8 cellular contexts compared by ENCODE assay signal in genomic region chr9:72526901-72527800, GRCh38. TPM values are rescaled to one million over a fixed set of nuclear protein-coding genes. Genes with fewer than 3 reads are reported as not detected.
DNase-seq lines count a peak whose midpoint lies in the region; ATAC-seq and TF ChIP-seq lines count a peak whose summit lies in the region.

No MANE protein-coding gene starts in this region.

- H3K9me3 Mint-ChIP-seq in activated CD8-positive, alpha-beta T cell treated with anti-CD3 and anti-CD28 coated beads for 36 hours, result peaks cover 1% of the 10 kb centered on the region

- peak overlapping the region; percentile 92 for H3K27ac ChIP-seq in GM23248
- H3K27ac ChIP-seq in mesodermal cell (ENCODE audit: low read depth, low read length, severe bottlenecking), result peak overlapping the region; percentile 99

- peak overlapping the region; percentile 96 for H3K27ac Mint-ChIP-seq in activated CD8-positive, alpha-beta T cell treated with anti-CD3 and anti-CD28 coated beads for 36 hours

- H3K4me1 Mint-ChIP-seq in activated CD8-positive, alpha-beta T cell treated with anti-CD3 and anti-CD28 coated beads for 36 hours (ENCODE audit: low read depth), result peaks cover 42% of the 10 kb centered on the region

- no peak for TF ChIP-seq CTCF in GM10248 (IDR thresholded peaks at IDR 0.05; ENCODE audit: control extremely low read depth, extremely low read depth, low read depth, missing control alignments)
- TF ChIP-seq CTCF in activated CD8-positive, alpha-beta T cell treated with anti-CD3 and anti-CD28 coated beads for 36 hours (IDR thresholded peaks at IDR 0.05), result no peak

- H3K36me3 ChIP-seq in GM23248 (ENCODE audit: low read depth) (no peaks in the 10 kb centered on the region), MG63 (no peaks in the 10 kb centered on the region), mesodermal cell (ENCODE audit: control insufficient read depth, insufficient read depth, low read length) (no peaks in the 10 kb centered on the region)

- DNase-seq in GM10248 (ENCODE audit: extremely low spot score) (peak; percentile 57), GM23248 (peak; percentile 98), MG63 (peak; percentile 89), HUDEP-2 (lab: John Stamatoyannopoulos, UW; ENCODE audit: unreplicated experiment in 76 of 76) (no peak)
- peak; percentile 90 for DNase-seq in activated CD8-positive, alpha-beta T cell treated with anti-CD3 and anti-CD28 coated beads for 36 hours
- peak; percentile 46 for DNase-seq in effector CD8-positive, alpha-beta T cell (lab: John Stamatoyannopoulos, UW)
- peak; percentile 51 for DNase-seq in stimulated activated CD8-positive, alpha-beta memory T cell treated with anti-CD3 and anti-CD28 coated beads, Interleukin-15, amount 100 ng/mL, for 1 hour (ENCODE audit: low read depth)

- H3K4me3 Mint-ChIP-seq in activated CD8-positive, alpha-beta T cell treated with anti-CD3 and anti-CD28 coated beads for 36 hours, result peak overlapping the region; percentile 77

- ATAC-seq in activated CD8-positive, alpha-beta T cell treated with anti-CD3 and anti-CD28 coated beads for 36 hours, result peak; percentile 89

- H3K4me3 ChIP-seq in GM23248, result peak overlapping the region; percentile 63
- H3K4me3 ChIP-seq in MG63, result no peak overlapping the region
- H3K4me3 ChIP-seq in mesodermal cell (ENCODE audit: extremely low read depth, insufficient read depth, low read length, poor library complexity, severe bottlenecking), result peak overlapping the region; percentile 2

- intact Hi-C loops in activated CD8-positive, alpha-beta T cell treated with anti-CD3 and anti-CD28 coated beads for 36 hours (cut with micrococcal nuclease), result loop anchor here (5.0 kb wide), 1 partner anchor 65 kb away; no protein-coding TSS in a partner anchor

- peak overlapping the region; percentile 92 for H3K9ac ChIP-seq in GM23248

- H3K4me2 ChIP-seq in GM23248 (ENCODE audit: unreplicated experiment), result peak overlapping the region; percentile 95

- H2AFZ ChIP-seq in GM23248, result peak overlapping the region; percentile 86

- H3F3A ChIP-seq in GM23248 (ENCODE audit: insufficient read depth), result peaks cover 21% of the 10 kb centered on the region

- H3K27me3 Mint-ChIP-seq in activated CD8-positive, alpha-beta T cell treated with anti-CD3 and anti-CD28 coated beads for 36 hours, result no peaks in the 10 kb centered on the region

- H3K36me3 Mint-ChIP-seq in activated CD8-positive, alpha-beta T cell treated with anti-CD3 and anti-CD28 coated beads for 36 hours (ENCODE audit: low read depth), result no peaks in the 10 kb centered on the region

- no peaks in the 10 kb centered on the region for H3K79me2 ChIP-seq in GM23248 (ENCODE audit: insufficient read depth)

- 22 to 24% methylated on average over 19 of the region's 19 CpGs for WGBS in GM23248 (ENCODE audit: low coverage in 1 of 2, low lambda C conversion rate in 2 of 2, missing lambda C conversion rate in 2 of 2), 2 experiments
- 26 to 37% methylated on average over 13 to 14 of the region's 19 CpGs for WGBS in mesodermal cell (ENCODE audit: insufficient coverage in 2 of 2), 2 experiments

- H3K9me2 ChIP-seq in GM23248 (ENCODE audit: insufficient read depth), result no peaks in the 10 kb centered on the region

- CTCF ChIA-PET in GM10248 (lab: Yijun Ruan, JAX), result interaction anchor here (0.7 to 1.9 kb wide), 5 partner anchors 10 to 167 kb away, joined by 3 to 6 read pairs (median 4); no protein-coding TSS in a partner anchor
- CTCF ChIA-PET in activated CD8-positive, alpha-beta T cell treated with anti-CD3 and anti-CD28 coated beads for 36 hours (lab: Charles Lee), result no interaction called here

- POLR2A ChIA-PET in GM10248 (lab: Yijun Ruan, JAX), result interaction anchor here (0.7 to 1.6 kb wide), 3 partner anchors 14 to 162 kb away, joined by 3 to 7 read pairs (median 4); partner anchors contain the start of gene ZFAND5
- POLR2A ChIA-PET in activated CD8-positive, alpha-beta T cell treated with anti-CD3 and anti-CD28 coated beads for 36 hours (lab: Charles Lee), result interaction anchor here (0.6 to 1.8 kb wide), 8 partner anchors 14 to 165 kb away, joined by 3 to 8 read pairs (median 4); partner anchors contain the start of gene ZFAND5

- H3K9me3 ChIP-seq in GM23248 (ENCODE audit: low read depth) (no peaks in the 10 kb centered on the region), MG63 (no peaks in the 10 kb centered on the region), mesodermal cell (ENCODE audit: control insufficient read depth, low read length) (no peaks in the 10 kb centered on the region)

- in situ Hi-C loops in GM23248 (cut with MboI), result no loop called here

- H3K4me1 ChIP-seq in GM23248 (ENCODE audit: insufficient read depth) (peaks cover 33% of the 10 kb centered on the region), mesodermal cell (ENCODE audit: control insufficient read depth, insufficient read depth, low read length, poor library complexity, severe bottlenecking) (peaks cover 33% of the 10 kb centered on the region)

- H4K20me1 ChIP-seq in GM23248 (ENCODE audit: insufficient read depth), result no peaks in the 10 kb centered on the region

- no peaks in the 10 kb centered on the region for H3K27me3 ChIP-seq in GM23248 (replicated peaks; ENCODE audit: insufficient read depth)
- H3K27me3 ChIP-seq in MG63, result no peaks in the 10 kb centered on the region

RNA-seq across cellular contexts. Expression of gene TMC1, which starts 5.7 kb away (rescaled TPM):
- 2.4 TPM in 1 of 2 replicates, not detected in the other for total RNA-seq in GM23248 (2014; rRNA removed; shearing (Covaris generic))
- 0.32 and 0.45 TPM in 2 replicates for polyA plus RNA-seq in GM23248 (2016; fragmentation: Nextera tagmentation; extraction: Ambion mirVana)
- total RNA-seq in MG63 (2014; rRNA removed; shearing (Covaris generic); ENCODE audit: low replicate concordance), result not detected in 2 replicates
- under 1 TPM in 1 of 2 experiments, not detected in 1; 0.38 TPM for total RNA-seq in activated CD8-positive, alpha-beta T cell treated with anti-CD3 and anti-CD28 coated beads for 36 hours
- not detected for polyA plus RNA-seq in mesodermal cell (2013, experiment 1 of 2)
- polyA plus RNA-seq in mesodermal cell (2013, experiment 2 of 2), result not detected

Comparison
In these comparisons a context has a peak if more than half of its experiments do, and no peak if none do; other contexts are left out.
1. DNase-seq: peak in GM10248 (single experiment), GM23248 (single experiment), MG63 (single experiment), activated CD8-positive, alpha-beta T cell treated with anti-CD3 and anti-CD28 coated beads for 36 hours (single experiment), effector CD8-positive, alpha-beta T cell (single experiment) and stimulated activated CD8-positive, alpha-beta memory T cell treated with anti-CD3 and anti-CD28 coated beads, Interleukin-15, amount 100 ng/mL, for 1 hour (single experiment); none in HUDEP-2 (0 of 76).